ENCODE assay signal across 10 cellular contexts in the genomic region with DNA sequence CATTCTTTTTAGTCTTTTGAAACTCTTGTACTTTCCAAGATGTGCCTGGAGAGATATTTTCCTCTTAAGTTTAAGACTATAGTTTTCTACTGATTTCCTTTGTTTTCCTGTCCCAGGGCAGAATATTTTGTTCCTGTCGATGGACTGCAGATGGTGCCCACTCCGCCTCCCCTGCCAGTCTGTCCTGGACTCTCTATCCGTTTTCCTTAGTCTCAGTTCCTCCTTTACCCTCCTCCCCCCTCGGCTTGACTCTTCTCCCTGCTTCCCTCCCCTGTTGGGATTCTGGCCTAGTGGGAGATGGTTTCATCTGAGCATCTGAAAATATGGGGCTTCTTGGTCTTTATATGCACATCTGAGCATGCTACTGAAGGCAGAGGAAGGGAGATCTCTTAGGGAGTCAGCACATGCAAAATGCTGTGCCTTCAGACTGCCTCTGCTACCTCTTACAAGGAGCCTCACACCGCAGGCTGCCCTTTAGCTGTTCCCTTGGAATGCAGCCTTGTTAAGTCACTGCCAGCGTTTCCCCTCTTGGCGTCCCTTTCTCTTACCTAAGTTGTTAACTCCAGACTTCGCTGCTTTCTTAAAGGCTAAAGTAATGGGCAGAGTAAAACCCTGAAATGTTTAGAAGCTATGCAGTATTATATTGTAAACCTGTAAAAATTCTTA. TPM values are rescaled to one million over a fixed set of nuclear protein-coding genes. Genes with fewer than 3 reads are reported as not detected.
DNase-seq lines count a peak whose midpoint lies in the region; ATAC-seq and TF ChIP-seq lines count a peak whose summit lies in the region.
"Had no signal": no experiment of that assay in that cellular context is flagged by ENCODE, and none has a peak within 500 bp of the region (broad histone marks: within the 10 kb centered on the region; RNA-seq: fewer than 3 reads in every experiment).

No MANE protein-coding gene starts in this region.

- TF ChIP-seq CTCF in IMR-90 (conservative IDR thresholded peaks at IDR 0.05; ENCODE audit: low read depth, low read length) (no peak), nephron (IDR thresholded peaks at IDR 0.05; ENCODE audit: unreplicated experiment in 3 of 3) (no peak)

- H3K9me1 ChIP-seq in IMR-90 (ENCODE audit: insufficient read depth, low read length), result no peaks in the 10 kb centered on the region

- H3K36me3 Mint-ChIP-seq in nephron (ENCODE audit: low read depth), result no peaks in the 10 kb centered on the region

- H3K18ac ChIP-seq in IMR-90 (ENCODE audit: low read depth, low read length), result no peak overlapping the region

- no peak overlapping the region for H2BK5ac ChIP-seq in IMR-90 (ENCODE audit: low read depth, low read length, poor library complexity, severe bottlenecking)

- in situ Hi-C loops in IMR-90 (cut with MboI; ENCODE audit: low sequenced_read_pairs), result no loop called here

- no peaks in the 10 kb centered on the region for H3K36me3 ChIP-seq in IMR-90 (ENCODE audit: control insufficient read depth, insufficient read depth, low read length)

- no peak for TF ChIP-seq RAD21 in IMR-90 (IDR thresholded peaks at IDR 0.05; ENCODE audit: low read length)

- H3K4me2 ChIP-seq in IMR-90 (ENCODE audit: low read depth, low read length), result no peak overlapping the region

- no peak for TF ChIP-seq POLR2A in IMR-90 (IDR thresholded peaks at IDR 0.05; ENCODE audit: low read depth, low read length)

- H4K5ac ChIP-seq in IMR-90 (ENCODE audit: low read depth, low read length), result no peak overlapping the region

- no peaks in the 10 kb centered on the region for H3K27me3 Mint-ChIP-seq in nephron (ENCODE audit: low read depth)

- CTCF ChIA-PET in IMR-90 (lab: Yijun Ruan, JAX), result no interaction called here

- peaks cover 8% of the 10 kb centered on the region; the same call in 1 of the 2 replicates for H3K27me3 ChIP-seq in IMR-90 (ENCODE audit: control insufficient read depth, insufficient read depth, low read length)

- H2AFZ ChIP-seq in IMR-90 (replicated peaks; ENCODE audit: low read length, poor library complexity), result no peak overlapping the region

- H3K9ac ChIP-seq in IMR-90 (ENCODE audit: low read depth, low read length), result no peak overlapping the region

- H3K23ac ChIP-seq in IMR-90 (ENCODE audit: low read depth, low read length), result no peak overlapping the region

- no peak overlapping the region for H3K27ac ChIP-seq in IMR-90 (ENCODE audit: insufficient read depth, low read length)

- no peak overlapping the region for H2AK5ac ChIP-seq in IMR-90 (ENCODE audit: low read depth, low read length)

- DNase-seq in AG08395 (ENCODE audit: low spot score), result peak; percentile 44
- DNase-seq in IMR-90, result peak; percentile 24
- DNase-seq in dermis blood vessel endothelial cell, result peak; percentile 23
- no peak for DNase-seq in AML-193 (lab: John Stamatoyannopoulos, UW)
- no peak for DNase-seq in SHP77 (lab: John Stamatoyannopoulos, UW)
- no peak for DNase-seq in NCI-H510A (lab: John Stamatoyannopoulos, UW)
- DNase-seq: DMS79; NK-92 treated with Interleukin-12 subunit alpha and Interleukin-12 subunit beta, amount 100 ng/mL, for 24 hours had no signal

- H4K91ac ChIP-seq in IMR-90 (ENCODE audit: insufficient read depth, low read depth, low read length), result no peak overlapping the region

- H3K4ac ChIP-seq in IMR-90 (ENCODE audit: low read depth, low read length), result no peak overlapping the region

- H2BK20ac ChIP-seq in IMR-90 (ENCODE audit: low read depth, low read length), result no peak overlapping the region

- no peaks in the 10 kb centered on the region for H3K9me3 ChIP-seq in IMR-90 (ENCODE audit: control insufficient read depth, insufficient read depth, low read length)

- no peaks in the 10 kb centered on the region for H3K4me1 ChIP-seq in IMR-90 (ENCODE audit: control insufficient read depth, insufficient read depth, low read length)

- no peak overlapping the region for H3K56ac ChIP-seq in IMR-90 (ENCODE audit: extremely low read depth, insufficient read depth, low read length)

- H4K20me1 ChIP-seq in IMR-90 (ENCODE audit: insufficient read depth, low read length), result no peaks in the 10 kb centered on the region

- WGBS in IMR-90 (ENCODE audit: extremely low coverage in 2 of 2, insufficient read length in 1 of 2), 2 experiments, result no CpG with 5 or more reads among the region's 8 CpGs

- H2AK9ac ChIP-seq in IMR-90 (replicated peaks; ENCODE audit: low read depth, low read length, poor library complexity), result no peak overlapping the region

- H3K79me1 ChIP-seq in IMR-90 (ENCODE audit: low read depth in 1 of 2, low read length in 2 of 2), result no peaks in the 10 kb centered on the region

- no peak overlapping the region for H3K4me3 ChIP-seq in IMR-90 (ENCODE audit: insufficient read depth, low read depth, low read length)

- peaks cover 64% of the 10 kb centered on the region for H3K4me1 Mint-ChIP-seq in nephron

- intact Hi-C loops in IMR-90 (cut with micrococcal nuclease), result no loop called here

- dilution Hi-C loops in IMR-90 (cut with HindIII; ENCODE audit: low sequenced_read_pairs, unreplicated experiment), result no loop called here

- POLR2A ChIA-PET in IMR-90 (lab: Charles Lee; ENCODE audit: unreplicated experiment), result no interaction called here

- no peak overlapping the region for H4K8ac ChIP-seq in IMR-90 (ENCODE audit: low read depth in 2 of 2, low read length in 2 of 2)

- ATAC-seq in IMR-90 (ENCODE audit: low read depth) (peak; percentile 32; the same call in 1 of the 2 replicates), HG03565 (IDR thresholded peaks at IDR 0.05; ENCODE audit: unreplicated experiment) (no peak)

- H3K4me3 Mint-ChIP-seq in nephron, result peak overlapping the region in 2 of 3 experiments; percentile 8 to 55

- H2BK15ac ChIP-seq in IMR-90 (ENCODE audit: low read depth, low read length), result no peak overlapping the region

- H3K14ac ChIP-seq in IMR-90 (replicated peaks; ENCODE audit: low read depth, low read length), result no peak overlapping the region

- H3K9me3 Mint-ChIP-seq in nephron, result no peaks in the 10 kb centered on the region

- peak overlapping the region; percentile 75 to 99 (median 97) for H3K27ac Mint-ChIP-seq in nephron

- BruUV-seq in IMR-90 (replicated peaks; lab: Mats Ljungman, UMichigan), result no TSS peak

- no peak overlapping the region for H2BK120ac ChIP-seq in IMR-90 (ENCODE audit: low read depth, low read length)

TF ChIP-seq in IMR-90, 13 proteins besides CTCF, POLR2A, EP300 and RAD21:
- TF ChIP-seq MXI1 (IDR thresholded peaks at IDR 0.05; ENCODE audit: borderline replicate concordance, low read depth, low read length), result no peak
- no peak for TF ChIP-seq RFX5 (IDR thresholded peaks at IDR 0.05; ENCODE audit: low read depth, low read length)
- no peak for TF ChIP-seq MAZ (IDR thresholded peaks at IDR 0.05; ENCODE audit: borderline replicate concordance, low read depth, low read length)
- TF ChIP-seq CEBPB (IDR thresholded peaks at IDR 0.05; ENCODE audit: low read depth, low read length), result no peak
- TF ChIP-seq, protein P1, sequence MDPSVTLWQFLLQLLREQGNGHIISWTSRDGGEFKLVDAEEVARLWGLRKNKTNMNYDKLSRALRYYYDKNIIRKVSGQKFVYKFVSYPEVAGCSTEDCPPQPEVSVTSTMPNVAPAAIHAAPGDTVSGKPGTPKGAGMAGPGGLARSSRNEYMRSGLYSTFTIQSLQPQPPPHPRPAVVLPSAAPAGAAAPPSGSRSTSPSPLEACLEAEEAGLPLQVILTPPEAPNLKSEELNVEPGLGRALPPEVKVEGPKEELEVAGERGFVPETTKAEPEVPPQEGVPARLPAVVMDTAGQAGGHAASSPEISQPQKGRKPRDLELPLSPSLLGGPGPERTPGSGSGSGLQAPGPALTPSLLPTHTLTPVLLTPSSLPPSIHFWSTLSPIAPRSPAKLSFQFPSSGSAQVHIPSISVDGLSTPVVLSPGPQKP (IDR thresholded peaks at IDR 0.05; ENCODE audit: borderline replicate concordance, low read depth, low read length), result no peak
- TF ChIP-seq, protein P2, sequence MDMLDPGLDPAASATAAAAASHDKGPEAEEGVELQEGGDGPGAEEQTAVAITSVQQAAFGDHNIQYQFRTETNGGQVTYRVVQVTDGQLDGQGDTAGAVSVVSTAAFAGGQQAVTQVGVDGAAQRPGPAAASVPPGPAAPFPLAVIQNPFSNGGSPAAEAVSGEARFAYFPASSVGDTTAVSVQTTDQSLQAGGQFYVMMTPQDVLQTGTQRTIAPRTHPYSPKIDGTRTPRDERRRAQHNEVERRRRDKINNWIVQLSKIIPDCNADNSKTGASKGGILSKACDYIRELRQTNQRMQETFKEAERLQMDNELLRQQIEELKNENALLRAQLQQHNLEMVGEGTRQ (IDR thresholded peaks at IDR 0.05; ENCODE audit: low read depth, low read length), result no peak
TF ChIP-seq in IMR-90: peak in this region for 0.

RNA-seq across cellular contexts. Expression of a gene that starts 49.6 kb away (rescaled TPM):
- not detected in 2 replicates for total RNA-seq in IMR-90 (2012; rRNA removed)
- polyA plus RNA-seq in IMR-90 (2012; rRNA removed), result not detected in 2 replicates
- not detected in 2 replicates for polyA plus RNA-seq in IMR-90 (2012; cell fraction: cytosol; rRNA removed)
- polyA plus RNA-seq in IMR-90 (2012; cell fraction: nucleus; rRNA removed; ENCODE audit: low replicate concordance), result 0.02 and 0.24 TPM in 2 replicates
- 15.9 and 20.1 TPM in 2 replicates for total RNA-seq in dermis blood vessel endothelial cell

Comparison
In these comparisons a context has a peak if more than half of its experiments do, and no peak if none do; other contexts are left out.
1. DNase-seq: peak in AG08395 (single experiment), IMR-90 (single experiment) and dermis blood vessel endothelial cell (single experiment); none in AML-193 (0 of 2), SHP77 (0 of 2) and NCI-H510A (single experiment).
2. RNA of a gene that starts 49.6 kb away (total RNA-seq): 15.9 to 20.1 TPM in dermis blood vessel endothelial cell; not detected in IMR-90; every median in the first group is over 10 times any median in the second.